Comparison of ENCODE assay signal across 8 cellular contexts in the genomic region with DNA sequence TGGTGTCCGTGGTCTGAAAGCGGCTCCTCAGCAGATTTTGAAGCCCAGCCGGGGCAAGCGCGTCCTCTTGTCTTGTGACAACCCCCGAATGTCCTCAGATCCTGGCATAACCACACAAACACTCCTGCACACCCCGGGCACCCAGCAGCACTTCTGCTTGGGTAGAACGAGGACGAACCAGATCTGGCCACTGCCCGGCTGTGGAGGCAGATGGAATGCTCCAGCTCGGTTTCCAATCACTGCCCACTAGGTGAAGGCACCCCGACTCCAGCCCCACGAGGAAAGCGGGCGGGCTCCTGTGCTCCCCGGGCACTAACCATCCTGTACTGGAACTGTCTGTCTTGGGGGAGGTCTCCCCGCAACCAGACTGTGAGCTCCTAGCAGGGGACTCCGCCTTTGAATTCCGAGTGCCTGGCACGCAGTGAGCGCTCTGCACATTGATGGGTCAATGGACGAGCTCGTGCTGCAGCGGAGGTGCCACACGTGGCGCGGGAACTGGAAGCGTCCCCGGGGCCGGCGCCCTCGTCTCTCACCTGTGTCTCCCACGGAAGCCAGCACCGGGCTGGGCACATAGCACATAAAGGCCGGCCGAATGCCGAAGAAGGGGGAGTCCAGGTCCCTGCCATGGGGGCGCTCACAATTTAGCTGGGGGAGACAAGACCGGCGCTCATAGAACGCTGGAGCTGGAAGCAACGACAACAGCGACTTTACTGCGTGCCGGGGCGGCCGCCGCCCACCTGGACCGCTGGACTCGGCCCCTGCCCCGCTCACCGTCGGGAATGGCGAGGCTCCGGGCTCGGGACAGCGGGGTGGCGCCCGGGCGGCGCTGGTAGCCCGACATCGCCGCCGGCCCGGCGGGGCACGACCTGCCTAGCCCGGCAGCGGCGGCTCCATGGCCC. TPM values are rescaled to one million over a fixed set of nuclear protein-coding genes. Genes with fewer than 3 reads are reported as not detected.
DNase-seq lines count a peak whose midpoint lies in the region; ATAC-seq and TF ChIP-seq lines count a peak whose summit lies in the region.

No MANE protein-coding gene starts in this region.

- peak overlapping the region; percentile 92 for H3K27ac Mint-ChIP-seq in activated T-helper 1 cell treated with anti-CD3 and anti-CD28 coated beads, Interleukin-12 subunit alpha, Interleukin-12 subunit beta, Interleukin-2, Interleukin-4 antibody, amounts not matched to agents 30 ng/mL and 10 ng/mL and 1 ng/mL, durations not matched to agents 14 hours and 24 hours and 36 hours

- H3K4me1 Mint-ChIP-seq in activated T-helper 1 cell treated with anti-CD3 and anti-CD28 coated beads, Interleukin-12 subunit alpha, Interleukin-12 subunit beta, Interleukin-2, Interleukin-4 antibody, amounts not matched to agents 30 ng/mL and 10 ng/mL and 1 ng/mL, durations not matched to agents 14 hours and 24 hours and 36 hours (ENCODE audit: low read depth) = peaks cover 40% of the 10 kb centered on the region

- peak; percentile 35 for DNase-seq in NCI-H2227 (lab: John Stamatoyannopoulos, UW; ENCODE audit: unreplicated experiment)
- DNase-seq in NCI-H2227 treated with DMSO at 0.1 percent for 48 hours (lab: John Stamatoyannopoulos, UW) = no peak
- DNase-seq in NCI-H2171 treated with DMSO at 0.1 percent for 48 hours (lab: John Stamatoyannopoulos, UW) = peak; percentile 22
- DNase-seq in activated T-helper 1 cell treated with anti-CD3 and anti-CD28 coated beads, Interleukin-12 subunit alpha, Interleukin-12 subunit beta, Interleukin-2, Interleukin-4 antibody, amounts not matched to agents 30 ng/mL and 10 ng/mL and 1 ng/mL, durations not matched to agents 14 hours and 24 hours and 36 hours (ENCODE audit: low spot score) = peak; percentile 9
- DNase-seq in foreskin keratinocyte = peak in 1 of 2 donors; percentile 26
- DNase-seq in omental fat pad (ENCODE audit: low spot score) = no peak
- DNase-seq in LoVo (ENCODE audit: low spot score) = no peak

- H3K4me3 Mint-ChIP-seq in activated T-helper 1 cell treated with anti-CD3 and anti-CD28 coated beads, Interleukin-12 subunit alpha, Interleukin-12 subunit beta, Interleukin-2, Interleukin-4 antibody, amounts not matched to agents 30 ng/mL and 10 ng/mL and 1 ng/mL, durations not matched to agents 14 hours and 24 hours and 36 hours = peak overlapping the region; percentile 90

- H3K27me3 Mint-ChIP-seq in activated T-helper 1 cell treated with anti-CD3 and anti-CD28 coated beads, Interleukin-12 subunit alpha, Interleukin-12 subunit beta, Interleukin-2, Interleukin-4 antibody, amounts not matched to agents 30 ng/mL and 10 ng/mL and 1 ng/mL, durations not matched to agents 14 hours and 24 hours and 36 hours (ENCODE audit: insufficient read depth) = peaks cover 3% of the 10 kb centered on the region

- no peaks in the 10 kb centered on the region for H3K27me3 ChIP-seq in foreskin keratinocyte

- ATAC-seq in HG02571 (IDR thresholded peaks at IDR 0.05; ENCODE audit: unreplicated experiment) = peak; percentile 20
- ATAC-seq in foreskin keratinocyte = peak; percentile 41
- ATAC-seq in omental fat pad (ENCODE audit: low FRiP score) = peak; percentile 39

- no peak overlapping the region for H3K27ac ChIP-seq in foreskin keratinocyte

- TF ChIP-seq CTCF in foreskin keratinocyte (conservative IDR thresholded peaks at IDR 0.05) (no peak), omental fat pad (IDR thresholded peaks at IDR 0.05) (no peak)

- H3K36me3 Mint-ChIP-seq in activated T-helper 1 cell treated with anti-CD3 and anti-CD28 coated beads, Interleukin-12 subunit alpha, Interleukin-12 subunit beta, Interleukin-2, Interleukin-4 antibody, amounts not matched to agents 30 ng/mL and 10 ng/mL and 1 ng/mL, durations not matched to agents 14 hours and 24 hours and 36 hours (ENCODE audit: low read depth) = peaks cover 57% of the 10 kb centered on the region

- intact Hi-C loops in activated T-helper 1 cell treated with anti-CD3 and anti-CD28 coated beads, Interleukin-12 subunit alpha, Interleukin-12 subunit beta, Interleukin-2, Interleukin-4 antibody, amounts not matched to agents 30 ng/mL and 10 ng/mL and 1 ng/mL, durations not matched to agents 14 hours and 24 hours and 36 hours (cut with micrococcal nuclease) = loop anchor here (1.0 to 2.0 kb wide), 4 partner anchors 10 to 73 kb away; a partner anchor contains a TSS

- H3K4me1 ChIP-seq in foreskin keratinocyte = no peaks in the 10 kb centered on the region

- H3K9me3 Mint-ChIP-seq in activated T-helper 1 cell treated with anti-CD3 and anti-CD28 coated beads, Interleukin-12 subunit alpha, Interleukin-12 subunit beta, Interleukin-2, Interleukin-4 antibody, amounts not matched to agents 30 ng/mL and 10 ng/mL and 1 ng/mL, durations not matched to agents 14 hours and 24 hours and 36 hours = no peaks in the 10 kb centered on the region

RNA-seq across cellular contexts. Expression of a gene that starts 0.6 kb away (rescaled TPM):
- total RNA-seq in activated T-helper 1 cell treated with anti-CD3 and anti-CD28 coated beads, Interleukin-12 subunit alpha, Interleukin-12 subunit beta, Interleukin-2, Interleukin-4 antibody, amounts not matched to agents 30 ng/mL and 10 ng/mL and 1 ng/mL, durations not matched to agents 14 hours and 24 hours and 36 hours = 50.0 and 54.5 TPM in 2 replicates
- total RNA-seq in foreskin keratinocyte = 45.3 and 57.1 TPM in 2 replicates
- polyA plus RNA-seq in foreskin keratinocyte = 42.3 and 54.1 TPM in 2 replicates
- 10 to 100 TPM; 26.5 to 38.1 (median 33.5) TPM for total RNA-seq in omental fat pad

RNA-seq across cellular contexts. Expression of a gene that starts 0.7 kb away (rescaled TPM):
- 104 and 114 TPM in 2 replicates for total RNA-seq in activated T-helper 1 cell treated with anti-CD3 and anti-CD28 coated beads, Interleukin-12 subunit alpha, Interleukin-12 subunit beta, Interleukin-2, Interleukin-4 antibody, amounts not matched to agents 30 ng/mL and 10 ng/mL and 1 ng/mL, durations not matched to agents 14 hours and 24 hours and 36 hours
- total RNA-seq in foreskin keratinocyte (52.0 and 56.7 TPM in 2 replicates), omental fat pad (10 to 100 TPM; 29.2 to 64.4 (median 33.6) TPM)
- 58.2 and 60.8 TPM in 2 replicates for polyA plus RNA-seq in foreskin keratinocyte

RNA-seq across cellular contexts. Expression of a gene that starts 9.8 kb away (rescaled TPM):
- 26.7 TPM in 2 replicates for total RNA-seq in activated T-helper 1 cell treated with anti-CD3 and anti-CD28 coated beads, Interleukin-12 subunit alpha, Interleukin-12 subunit beta, Interleukin-2, Interleukin-4 antibody, amounts not matched to agents 30 ng/mL and 10 ng/mL and 1 ng/mL, durations not matched to agents 14 hours and 24 hours and 36 hours
- total RNA-seq in foreskin keratinocyte (8.5 and 9.6 TPM in 2 replicates), omental fat pad (10 to 100 TPM in 1 of 4 donors, 1 to 10 TPM in 3; 3.2 to 11.2 (median 5.8) TPM)
- 5.8 and 6.5 TPM in 2 replicates for polyA plus RNA-seq in foreskin keratinocyte

RNA-seq across cellular contexts. Expression of a gene that starts 29.8 kb away (rescaled TPM):
- total RNA-seq in activated T-helper 1 cell treated with anti-CD3 and anti-CD28 coated beads, Interleukin-12 subunit alpha, Interleukin-12 subunit beta, Interleukin-2, Interleukin-4 antibody, amounts not matched to agents 30 ng/mL and 10 ng/mL and 1 ng/mL, durations not matched to agents 14 hours and 24 hours and 36 hours = 19.7 and 20.0 TPM in 2 replicates
- 11.5 and 12.6 TPM in 2 replicates for total RNA-seq in foreskin keratinocyte
- 10.1 and 10.3 TPM in 2 replicates for polyA plus RNA-seq in foreskin keratinocyte
- total RNA-seq in omental fat pad = 10 to 100 TPM in 1 of 4 donors, 1 to 10 TPM in 3; 5.4 to 13.1 (median 8.3) TPM

RNA-seq across cellular contexts. Expression of a gene that starts 36.3 kb away (rescaled TPM):
- total RNA-seq in activated T-helper 1 cell treated with anti-CD3 and anti-CD28 coated beads, Interleukin-12 subunit alpha, Interleukin-12 subunit beta, Interleukin-2, Interleukin-4 antibody, amounts not matched to agents 30 ng/mL and 10 ng/mL and 1 ng/mL, durations not matched to agents 14 hours and 24 hours and 36 hours = 7.1 and 7.2 TPM in 2 replicates
- 0.24 and 0.35 TPM in 2 replicates for total RNA-seq in foreskin keratinocyte
- 0.17 and 0.32 TPM in 2 replicates for polyA plus RNA-seq in foreskin keratinocyte
- total RNA-seq in omental fat pad = 1 to 10 TPM; 2.5 to 6.9 (median 4.9) TPM

Comparison
In these comparisons a context has a peak if more than half of its experiments do, and no peak if none do; other contexts are left out.
1. DNase-seq: peak in NCI-H2227 (single experiment), NCI-H2171 treated with DMSO at 0.1 percent for 48 hours (single experiment) and activated T-helper 1 cell treated with anti-CD3 and anti-CD28 coated beads, Interleukin-12 subunit alpha, Interleukin-12 subunit beta, Interleukin-2, Interleukin-4 antibody, amounts not matched to agents 30 ng/mL and 10 ng/mL and 1 ng/mL, durations not matched to agents 14 hours and 24 hours and 36 hours (single experiment); none in NCI-H2227 treated with DMSO at 0.1 percent for 48 hours (single experiment), omental fat pad (single experiment) and LoVo (single experiment).
2. Peak in every context shown above with its lines, with median percentiles within 50 percentile points of each other: ATAC-seq.